Comparison of ENCODE assay signal across 10 cellular contexts in the genomic region with DNA sequence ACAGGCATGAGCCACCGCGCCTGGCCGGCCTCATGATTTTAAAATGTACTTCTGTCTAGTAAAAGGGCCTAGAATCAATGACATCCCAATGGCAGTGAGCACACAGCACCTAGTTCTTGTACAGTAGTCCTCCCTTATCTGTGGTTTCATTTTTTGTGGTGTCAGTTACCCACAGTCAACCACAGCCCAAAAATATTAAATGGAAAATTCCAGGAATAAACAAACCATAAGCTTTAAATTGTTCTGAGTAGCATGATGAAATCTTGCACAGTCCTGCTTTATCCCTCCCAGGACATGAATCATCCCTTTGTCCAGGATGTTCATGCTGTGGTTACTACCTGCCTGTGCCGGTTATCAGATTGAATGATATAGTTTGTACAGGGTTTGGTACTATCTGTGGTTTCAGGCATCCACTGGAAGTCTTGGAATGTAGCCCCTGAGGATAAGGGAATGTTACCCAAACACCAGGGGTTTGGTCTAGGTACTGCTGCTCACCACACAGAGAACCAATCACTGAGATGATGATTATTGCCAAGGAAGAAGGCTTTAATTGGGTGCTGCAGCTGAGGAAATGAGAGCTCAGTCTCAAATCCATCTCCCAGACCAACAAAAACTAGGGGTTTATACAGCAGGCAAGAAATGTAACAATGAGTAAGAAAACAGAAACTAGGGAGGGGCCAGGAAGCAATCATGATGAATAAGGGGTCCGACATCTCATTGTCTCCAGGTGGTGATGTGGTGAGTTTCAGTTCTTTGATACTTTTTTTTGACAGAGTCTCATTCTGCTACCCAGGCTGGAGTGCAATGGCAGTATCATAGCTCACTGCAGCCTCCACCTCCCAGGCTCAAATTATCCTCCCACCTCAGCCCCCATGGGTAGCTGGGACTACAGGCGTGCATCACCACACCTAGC. TPM values are rescaled to one million over a fixed set of nuclear protein-coding genes. Genes with fewer than 3 reads are reported as not detected.
DNase-seq lines count a peak whose midpoint lies in the region; ATAC-seq, FAIRE-seq and TF ChIP-seq lines count a peak whose summit lies in the region.
"Had no signal": no experiment of that assay in that cellular context is flagged by ENCODE, and none has a peak within 500 bp of the region (broad histone marks: within the 10 kb centered on the region; RNA-seq: fewer than 3 reads in every experiment).

No MANE protein-coding gene starts in this region.

- H2BK5ac ChIP-seq in IMR-90 (ENCODE audit: low read depth, low read length, poor library complexity, severe bottlenecking) = no peak overlapping the region

- peaks cover 2% of the 10 kb centered on the region; the same call in 1 of the 2 replicates for H3K9me3 ChIP-seq in IMR-90 (ENCODE audit: control insufficient read depth, insufficient read depth, low read length)
- no peaks in the 10 kb centered on the region for H3K9me3 ChIP-seq in effector memory CD4-positive, alpha-beta T cell (ENCODE audit: control insufficient read depth, low read length)
- no peaks in the 10 kb centered on the region for H3K9me3 ChIP-seq in pancreas
- H3K9me3 ChIP-seq: ovary had no signal

- H3K4me3 Mint-ChIP-seq in activated T-helper 1 cell treated with anti-CD3 and anti-CD28 coated beads, Interleukin-12 subunit alpha, Interleukin-12 subunit beta, Interleukin-2, Interleukin-4 antibody, amounts not matched to agents 30 ng/mL and 10 ng/mL and 1 ng/mL, durations not matched to agents 14 hours and 24 hours and 36 hours = no peak overlapping the region

- WGBS in IMR-90 (ENCODE audit: extremely low coverage in 2 of 2, insufficient read length in 1 of 2), 2 experiments = no CpG with 5 or more reads among the region's 6 CpGs
- 67 to 69% methylated on average over 6 of the region's 6 CpGs for WGBS in pancreas, 2 donors

- no peak for TF ChIP-seq CTCF in BJ (IDR thresholded peaks at IDR 0.05; ENCODE audit: insufficient read depth, low read depth, low read length)
- TF ChIP-seq CTCF in IMR-90 (conservative IDR thresholded peaks at IDR 0.05; ENCODE audit: low read depth, low read length) = no peak
- no peak for TF ChIP-seq CTCF in pancreas (IDR thresholded peaks at IDR 0.05)

- peak overlapping the region; percentile 29 for H3K27ac Mint-ChIP-seq in activated T-helper 1 cell treated with anti-CD3 and anti-CD28 coated beads, Interleukin-12 subunit alpha, Interleukin-12 subunit beta, Interleukin-2, Interleukin-4 antibody, amounts not matched to agents 30 ng/mL and 10 ng/mL and 1 ng/mL, durations not matched to agents 14 hours and 24 hours and 36 hours

- dilution Hi-C loops in IMR-90 (cut with HindIII; ENCODE audit: low sequenced_read_pairs, unreplicated experiment) = no loop called here

- no peaks in the 10 kb centered on the region for H3K9me3 Mint-ChIP-seq in activated T-helper 1 cell treated with anti-CD3 and anti-CD28 coated beads, Interleukin-12 subunit alpha, Interleukin-12 subunit beta, Interleukin-2, Interleukin-4 antibody, amounts not matched to agents 30 ng/mL and 10 ng/mL and 1 ng/mL, durations not matched to agents 14 hours and 24 hours and 36 hours

- no peak overlapping the region for H3K4ac ChIP-seq in IMR-90 (ENCODE audit: low read depth, low read length)

- POLR2A ChIA-PET in BJ (lab: Charles Lee) (no interaction called here), IMR-90 (lab: Charles Lee; ENCODE audit: unreplicated experiment) (no interaction called here)

- FAIRE-seq in pancreas (lab: Jason Lieb, UNC) = no peak

- no peak overlapping the region for H2AK5ac ChIP-seq in IMR-90 (ENCODE audit: low read depth, low read length)

- TF ChIP-seq POLR2A in IMR-90 (IDR thresholded peaks at IDR 0.05; ENCODE audit: low read depth, low read length) = no peak

- no peak overlapping the region for H2AFZ ChIP-seq in IMR-90 (replicated peaks; ENCODE audit: low read length, poor library complexity)

- H4K5ac ChIP-seq in IMR-90 (ENCODE audit: low read depth, low read length) = no peak overlapping the region

- H4K91ac ChIP-seq in IMR-90 (ENCODE audit: insufficient read depth, low read depth, low read length) = no peak overlapping the region; the same call in 1 of the 2 replicates

- no peak overlapping the region for H2BK120ac ChIP-seq in IMR-90 (ENCODE audit: low read depth, low read length)

- no peak overlapping the region for H3K23ac ChIP-seq in IMR-90 (ENCODE audit: low read depth, low read length)

- peak overlapping the region; percentile 7; the same call in 1 of the 2 replicates for H3K4me2 ChIP-seq in IMR-90 (ENCODE audit: low read depth, low read length)

- peak; percentile 30 for DNase-seq in BJ (ENCODE audit: low read depth)
- DNase-seq in IMR-90 = peak; percentile 82
- DNase-seq in activated T-helper 1 cell treated with anti-CD3 and anti-CD28 coated beads, Interleukin-12 subunit alpha, Interleukin-12 subunit beta, Interleukin-2, Interleukin-4 antibody, amounts not matched to agents 30 ng/mL and 10 ng/mL and 1 ng/mL, durations not matched to agents 14 hours and 24 hours and 36 hours (ENCODE audit: low spot score) = no peak
- peak; percentile 32 for DNase-seq in hepatic stellate cell (ENCODE audit: low spot score)
- DNase-seq in effector memory CD4-positive, alpha-beta T cell = no peak
- no peak for DNase-seq in NAMALWA (ENCODE audit: low spot score)
- DNase-seq in pancreas = no peak
- DNase-seq: NCI-H2171, ovary had no signal

- no peaks in the 10 kb centered on the region for H3K4me1 Mint-ChIP-seq in activated T-helper 1 cell treated with anti-CD3 and anti-CD28 coated beads, Interleukin-12 subunit alpha, Interleukin-12 subunit beta, Interleukin-2, Interleukin-4 antibody, amounts not matched to agents 30 ng/mL and 10 ng/mL and 1 ng/mL, durations not matched to agents 14 hours and 24 hours and 36 hours (ENCODE audit: low read depth)

- ATAC-seq in IMR-90 (ENCODE audit: low read depth) = peak; percentile 83
- no peak for ATAC-seq in HG03139 (IDR thresholded peaks at IDR 0.05; ENCODE audit: unreplicated experiment)
- no peak for ATAC-seq in pancreas

- 0 out of 2 replicates have a peak, but pooled peaks cover 1% of the 10 kb centered on the region for H3K27me3 ChIP-seq in BJ (ENCODE audit: control insufficient read depth, insufficient read depth, low read length)
- H3K27me3 ChIP-seq in IMR-90 (ENCODE audit: control insufficient read depth, insufficient read depth, low read length) = peaks cover 3% of the 10 kb centered on the region; the same call in 1 of the 2 replicates
- H3K27me3 ChIP-seq in effector memory CD4-positive, alpha-beta T cell (replicated peaks; ENCODE audit: control insufficient read depth, insufficient read depth, low read length, poor library complexity, severe bottlenecking) = no peaks in the 10 kb centered on the region
- peaks cover 0 to 13% (median 0%) of the 10 kb centered on the region in 4 donors for H3K27me3 ChIP-seq in pancreas
- H3K27me3 ChIP-seq: ovary had no signal

- H3K14ac ChIP-seq in IMR-90 (replicated peaks; ENCODE audit: low read depth, low read length) = no peak overlapping the region

- H3K27ac ChIP-seq in IMR-90 (ENCODE audit: insufficient read depth, low read length) = peak overlapping the region; percentile 22; the same call in 1 of the 2 replicates
- no peak overlapping the region for H3K27ac ChIP-seq in effector memory CD4-positive, alpha-beta T cell (ENCODE audit: insufficient read depth, low read length, poor library complexity, severe bottlenecking)
- no peak overlapping the region for H3K27ac ChIP-seq in pancreas
- H3K27ac ChIP-seq: ovary had no signal

- no peak overlapping the region for H3K56ac ChIP-seq in IMR-90 (ENCODE audit: extremely low read depth, insufficient read depth, low read length)

- no peak overlapping the region for H3K9ac ChIP-seq in IMR-90 (ENCODE audit: low read depth, low read length)

- no peak overlapping the region; the same call in 1 of the 2 replicates for H2BK20ac ChIP-seq in IMR-90 (ENCODE audit: low read depth, low read length)

- in situ Hi-C loops in IMR-90 (cut with MboI; ENCODE audit: low sequenced_read_pairs) = no loop called here

- no peaks in the 10 kb centered on the region for H4K20me1 ChIP-seq in IMR-90 (ENCODE audit: insufficient read depth, low read length)

- no TSS peak for BruUV-seq in IMR-90 (replicated peaks; lab: Mats Ljungman, UMichigan)

- no peaks in the 10 kb centered on the region for H3K27me3 Mint-ChIP-seq in activated T-helper 1 cell treated with anti-CD3 and anti-CD28 coated beads, Interleukin-12 subunit alpha, Interleukin-12 subunit beta, Interleukin-2, Interleukin-4 antibody, amounts not matched to agents 30 ng/mL and 10 ng/mL and 1 ng/mL, durations not matched to agents 14 hours and 24 hours and 36 hours (ENCODE audit: insufficient read depth)

- no peaks in the 10 kb centered on the region for H3K9me1 ChIP-seq in IMR-90 (ENCODE audit: insufficient read depth, low read length)

- no peaks in the 10 kb centered on the region for H3K79me1 ChIP-seq in IMR-90 (ENCODE audit: low read depth in 1 of 2, low read length in 2 of 2)

- TF ChIP-seq RAD21 in IMR-90 (IDR thresholded peaks at IDR 0.05; ENCODE audit: low read length) = no peak

- H3K36me3 ChIP-seq in BJ (ENCODE audit: control insufficient read depth, insufficient read depth, low read length) = no peaks in the 10 kb centered on the region
- H3K36me3 ChIP-seq in IMR-90 (ENCODE audit: control insufficient read depth, insufficient read depth, low read length) = no peaks in the 10 kb centered on the region
- no peaks in the 10 kb centered on the region for H3K36me3 ChIP-seq in effector memory CD4-positive, alpha-beta T cell (ENCODE audit: control insufficient read depth, insufficient read depth, low read length)
- H3K36me3 ChIP-seq in pancreas = no peaks in the 10 kb centered on the region
- H3K36me3 ChIP-seq: ovary had no signal

- H3K4me3 ChIP-seq in BJ (ENCODE audit: low read depth, low read length) (no peak overlapping the region), IMR-90 (ENCODE audit: insufficient read depth, low read depth, low read length) (no peak overlapping the region), pancreas (no peak overlapping the region)
- no peak overlapping the region for H3K4me3 ChIP-seq in effector memory CD4-positive, alpha-beta T cell (ENCODE audit: insufficient read depth, low read depth, low read length, poor library complexity, severe bottlenecking)
- H3K4me3 ChIP-seq: ovary had no signal

- H4K8ac ChIP-seq in IMR-90 (ENCODE audit: low read depth in 2 of 2, low read length in 2 of 2) = no peak overlapping the region

- H3K18ac ChIP-seq in IMR-90 (ENCODE audit: low read depth, low read length) = no peak overlapping the region

- peaks cover 2% of the 10 kb centered on the region for H3K36me3 Mint-ChIP-seq in activated T-helper 1 cell treated with anti-CD3 and anti-CD28 coated beads, Interleukin-12 subunit alpha, Interleukin-12 subunit beta, Interleukin-2, Interleukin-4 antibody, amounts not matched to agents 30 ng/mL and 10 ng/mL and 1 ng/mL, durations not matched to agents 14 hours and 24 hours and 36 hours (ENCODE audit: low read depth)

- CTCF ChIA-PET in BJ (lab: Yijun Ruan, JAX) (no interaction called here), IMR-90 (lab: Yijun Ruan, JAX) (no interaction called here)

- peaks cover 4% of the 10 kb centered on the region; the same call in 1 of the 2 replicates for H3K4me1 ChIP-seq in IMR-90 (ENCODE audit: control insufficient read depth, insufficient read depth, low read length)
- no peaks in the 10 kb centered on the region for H3K4me1 ChIP-seq in effector memory CD4-positive, alpha-beta T cell (ENCODE audit: control insufficient read depth, insufficient read depth, low read length, poor library complexity, severe bottlenecking)
- H3K4me1 ChIP-seq in pancreas = no peaks in the 10 kb centered on the region

- H2AK9ac ChIP-seq in IMR-90 (replicated peaks; ENCODE audit: low read depth, low read length, poor library complexity) = no peak overlapping the region

- H2BK15ac ChIP-seq in IMR-90 (ENCODE audit: low read depth, low read length) = no peak overlapping the region; the same call in 2 of the 3 replicates

- intact Hi-C loops in IMR-90 (cut with micrococcal nuclease) = no loop called here
- intact Hi-C loops in activated T-helper 1 cell treated with anti-CD3 and anti-CD28 coated beads, Interleukin-12 subunit alpha, Interleukin-12 subunit beta, Interleukin-2, Interleukin-4 antibody, amounts not matched to agents 30 ng/mL and 10 ng/mL and 1 ng/mL, durations not matched to agents 14 hours and 24 hours and 36 hours (cut with micrococcal nuclease) = no loop called here
- intact Hi-C loops in pancreas (cut with DNase I) = no loop called here

RNA-seq across cellular contexts. Expression of gene FHL1, which starts 16.1 kb away (rescaled TPM):
- polyA plus RNA-seq in BJ (2011; rRNA removed) = 1,198 and 1,251 TPM in 2 replicates
- 745 and 1,379 TPM in 2 replicates for polyA minus RNA-seq in BJ (2011; rRNA and poly(A)+ RNA removed)
- total RNA-seq in IMR-90 (2012; rRNA removed) = 41.9 and 69.4 TPM in 2 replicates
- 57.3 and 72.9 TPM in 2 replicates for polyA plus RNA-seq in IMR-90 (2012; rRNA removed)
- polyA plus RNA-seq in IMR-90 (2012; cell fraction: cytosol; rRNA removed) = 41.0 and 73.7 TPM in 2 replicates
- 70.5 and 140 TPM in 2 replicates for polyA plus RNA-seq in IMR-90 (2012; cell fraction: nucleus; rRNA removed; ENCODE audit: low replicate concordance)
- total RNA-seq in activated T-helper 1 cell treated with anti-CD3 and anti-CD28 coated beads, Interleukin-12 subunit alpha, Interleukin-12 subunit beta, Interleukin-2, Interleukin-4 antibody, amounts not matched to agents 30 ng/mL and 10 ng/mL and 1 ng/mL, durations not matched to agents 14 hours and 24 hours and 36 hours = 8.5 and 8.7 TPM in 2 replicates
- total RNA-seq in pancreas = 10 to 100 TPM in 3 of 6 donors, 1 to 10 TPM in 3; 6.2 to 22.0 (median 10.4) TPM
- polyA plus RNA-seq in pancreas = 10 to 100 TPM; 25.3 to 31.6 TPM

Comparison
In these comparisons a context has a peak if more than half of its experiments do, and no peak if none do; other contexts are left out.
1. DNase-seq: peak in BJ (single experiment), IMR-90 (single experiment) and hepatic stellate cell (single experiment); none in activated T-helper 1 cell treated with anti-CD3 and anti-CD28 coated beads, Interleukin-12 subunit alpha, Interleukin-12 subunit beta, Interleukin-2, Interleukin-4 antibody, amounts not matched to agents 30 ng/mL and 10 ng/mL and 1 ng/mL, durations not matched to agents 14 hours and 24 hours and 36 hours (single experiment), effector memory CD4-positive, alpha-beta T cell (0 of 3), NAMALWA (single experiment) and pancreas (0 of 6).